ENCODE assay signal across 1 cellular context in genomic region chr13:99559560-99559959, GRCh38.
TF ChIP-seq lines count a peak whose summit lies in the region.

No MANE protein-coding gene starts in this region.

TF ChIP-seq in HepG2, 621 proteins besides CTCF, POLR2A, EP300 and RAD21 (continued from another document and continues in another):
- TF ChIP-seq PRDM10 (CRISPR knock-in tag; IDR thresholded peaks at IDR 0.05; ENCODE audit: low read depth): no peak
- peak; percentile 20; the same call in 1 of the 2 replicates for TF ChIP-seq TCF7 (IDR thresholded peaks at IDR 0.05; ENCODE audit: low read depth)
- peak; percentile 57; the same call in 1 of the 2 replicates for TF ChIP-seq HMG20A (CRISPR knock-in tag; IDR thresholded peaks at IDR 0.05; ENCODE audit: borderline replicate concordance)
- no peak for TF ChIP-seq ZNF282 (IDR thresholded peaks at IDR 0.05; ENCODE audit: partially characterized antibody)
- no peak for TF ChIP-seq HNRNPLL (IDR thresholded peaks at IDR 0.05; ENCODE audit: low read depth, low read length, poor library complexity, severe bottlenecking)
- no peak for TF ChIP-seq E2F2 (CRISPR knock-in tag; IDR thresholded peaks at IDR 0.05; ENCODE audit: borderline replicate concordance)
- no peak for TF ChIP-seq ZNF513 (CRISPR knock-in tag; conservative IDR thresholded peaks at IDR 0.05)
- TF ChIP-seq NR2F6 (IDR thresholded peaks at IDR 0.05): peak; percentile 92
- TF ChIP-seq NR2F6 (CRISPR knock-in tag; IDR thresholded peaks at IDR 0.05): peak; percentile 91
- TF ChIP-seq ZNF280B (CRISPR knock-in tag; IDR thresholded peaks at IDR 0.05; ENCODE audit: borderline replicate concordance): no peak
- no peak for TF ChIP-seq EEA1 (CRISPR knock-in tag; IDR thresholded peaks at IDR 0.05; ENCODE audit: borderline replicate concordance)
- no peak for TF ChIP-seq NAIF1 (CRISPR knock-in tag; IDR thresholded peaks at IDR 0.05; ENCODE audit: borderline replicate concordance)
- TF ChIP-seq AGO1 (IDR thresholded peaks at IDR 0.05; ENCODE audit: low read depth, low read length, poor library complexity, severe bottlenecking): no peak
- no peak for TF ChIP-seq TMF1 (CRISPR knock-in tag; IDR thresholded peaks at IDR 0.05; ENCODE audit: low read depth)
- TF ChIP-seq CREB1 (IDR thresholded peaks at IDR 0.05): no peak
- TF ChIP-seq CREB1 (CRISPR knock-in tag; IDR thresholded peaks at IDR 0.05): peak; percentile 58
- TF ChIP-seq ATF7 (IDR thresholded peaks at IDR 0.05): peak; percentile 27; the same call in 1 of the 2 replicates
- no peak for TF ChIP-seq ATF7 (CRISPR knock-in tag; IDR thresholded peaks at IDR 0.05)
- peak; percentile 59; the same call in 1 of the 2 replicates for TF ChIP-seq LCORL (IDR thresholded peaks at IDR 0.05)
- TF ChIP-seq LCORL (CRISPR knock-in tag; IDR thresholded peaks at IDR 0.05): 0 out of 2 replicates have a peak, but pooled peaks have one; percentile 17
- peak; percentile 79 for TF ChIP-seq HNF4A (CRISPR knock-in tag; IDR thresholded peaks at IDR 0.05)
- peak; percentile 88 for TF ChIP-seq MIXL1 (CRISPR knock-in tag; IDR thresholded peaks at IDR 0.05)
- no peak for TF ChIP-seq BRCA1 (CRISPR knock-in tag; IDR thresholded peaks at IDR 0.05)
- TF ChIP-seq ZNF451 (CRISPR knock-in tag; IDR thresholded peaks at IDR 0.05): no peak
- no peak for TF ChIP-seq ZNF563 (CRISPR knock-in tag; IDR thresholded peaks at IDR 0.05)
- peak; percentile 62 for TF ChIP-seq TBL1XR1 (IDR thresholded peaks at IDR 0.05; ENCODE audit: borderline replicate concordance, low read length, partially characterized antibody)
- TF ChIP-seq FOXO1 (CRISPR knock-in tag; IDR thresholded peaks at IDR 0.05): peak; percentile 72; the same call in 1 of the 2 replicates
- peak; percentile 95 for TF ChIP-seq ATF3 (CRISPR knock-in tag; IDR thresholded peaks at IDR 0.05)
- TF ChIP-seq NFE2 (CRISPR knock-in tag; IDR thresholded peaks at IDR 0.05): no peak
- 0 out of 2 replicates have a peak, but pooled peaks have one; percentile 22 for TF ChIP-seq ISL2 (CRISPR knock-in tag; IDR thresholded peaks at IDR 0.05)
- peak; percentile 78; the same call in 1 of the 2 replicates for TF ChIP-seq RXRA (CRISPR knock-in tag; IDR thresholded peaks at IDR 0.05)
- no peak for TF ChIP-seq ZNF292 (CRISPR knock-in tag; IDR thresholded peaks at IDR 0.05; ENCODE audit: borderline replicate concordance, low read depth)
- no peak for TF ChIP-seq CREBL2 (CRISPR knock-in tag; IDR thresholded peaks at IDR 0.05; ENCODE audit: borderline replicate concordance)
- TF ChIP-seq ZNF275 (CRISPR knock-in tag; IDR thresholded peaks at IDR 0.05; ENCODE audit: borderline replicate concordance): no peak
- TF ChIP-seq SOX5 (CRISPR knock-in tag; IDR thresholded peaks at IDR 0.05; ENCODE audit: borderline replicate concordance): peak; percentile 74; the same call in 1 of the 2 replicates
- TF ChIP-seq TAF15 (IDR thresholded peaks at IDR 0.05; ENCODE audit: low read depth, low read length, poor library complexity, severe bottlenecking): no peak
- peak; percentile 59 for TF ChIP-seq HOXA3 (CRISPR knock-in tag; IDR thresholded peaks at IDR 0.05)
- no peak for TF ChIP-seq THAP9 (CRISPR knock-in tag; IDR thresholded peaks at IDR 0.05; ENCODE audit: borderline replicate concordance)
- TF ChIP-seq SMC3 (IDR thresholded peaks at IDR 0.05; ENCODE audit: low read length): no peak
- no peak for TF ChIP-seq ZNF44 (CRISPR knock-in tag; IDR thresholded peaks at IDR 0.05)
- no peak for TF ChIP-seq TOE1 (CRISPR knock-in tag; IDR thresholded peaks at IDR 0.05)
- no peak for TF ChIP-seq FOXP1 (IDR thresholded peaks at IDR 0.05)
- peak; percentile 68; the same call in 1 of the 2 replicates for TF ChIP-seq FOXP1 (CRISPR knock-in tag; IDR thresholded peaks at IDR 0.05)
- TF ChIP-seq RAD51 (IDR thresholded peaks at IDR 0.05; ENCODE audit: borderline replicate concordance): no peak
- 0 out of 2 replicates have a peak, but pooled peaks have one; percentile 25 for TF ChIP-seq RCOR2 (CRISPR knock-in tag; IDR thresholded peaks at IDR 0.05)
- peak in 1 of 2 experiments; percentile 96; a peak in 2 of 4 replicates for TF ChIP-seq ATF4 (CRISPR knock-in tag; IDR thresholded peaks at IDR 0.05)
- TF ChIP-seq ZBTB10 (CRISPR knock-in tag; IDR thresholded peaks at IDR 0.05; ENCODE audit: borderline replicate concordance): no peak
- TF ChIP-seq ZNF143 (CRISPR knock-in tag; IDR thresholded peaks at IDR 0.05): no peak
- TF ChIP-seq TSC22D2 (CRISPR knock-in tag; IDR thresholded peaks at IDR 0.05; ENCODE audit: borderline replicate concordance): no peak
- no peak for TF ChIP-seq HOXA9 (CRISPR knock-in tag; IDR thresholded peaks at IDR 0.05; ENCODE audit: borderline replicate concordance)
- TF ChIP-seq EHMT2 (IDR thresholded peaks at IDR 0.05; ENCODE audit: borderline replicate concordance, low read depth, low read length): no peak
- TF ChIP-seq ZNF232 (CRISPR knock-in tag; IDR thresholded peaks at IDR 0.05; ENCODE audit: borderline replicate concordance): no peak
- no peak for TF ChIP-seq E2F5 (CRISPR knock-in tag; conservative IDR thresholded peaks at IDR 0.05)
